In the genomic region with DNA sequence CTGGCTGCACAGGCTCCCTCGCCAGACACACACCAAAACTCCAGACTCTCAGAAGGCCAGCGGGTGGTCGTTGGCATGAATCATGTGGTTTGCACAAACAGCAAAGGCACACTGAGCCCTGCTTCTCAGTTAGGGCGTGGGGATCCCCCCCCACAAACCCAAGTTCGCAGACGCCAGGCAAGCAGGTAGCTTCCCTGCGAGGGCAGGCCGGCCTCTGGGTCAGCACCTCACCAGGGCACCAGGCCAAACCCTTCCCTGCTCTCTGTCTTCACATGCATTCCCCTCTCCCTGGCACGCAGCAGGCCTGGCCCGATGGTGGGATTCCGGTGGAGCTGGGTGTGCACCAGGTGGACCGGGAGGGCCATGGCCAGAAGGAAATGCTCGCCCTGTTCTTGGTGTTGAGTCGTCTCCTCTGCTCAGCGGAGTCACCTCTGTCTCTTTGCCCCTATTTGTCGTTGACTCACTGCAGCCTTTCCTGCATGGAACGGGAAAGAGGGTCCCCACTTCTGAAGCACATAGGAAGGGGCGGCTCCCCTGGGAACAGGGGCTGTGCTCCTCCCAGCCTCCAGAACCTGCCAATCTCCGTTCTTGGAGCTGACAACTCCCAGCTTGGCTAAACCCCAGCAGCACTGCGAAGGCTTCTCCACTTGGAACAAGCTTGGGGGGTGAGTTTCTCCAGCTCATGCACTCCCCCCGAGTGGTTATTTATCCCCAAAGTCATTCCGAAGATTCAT, we compare ENCODE assay signal across 1 cellular context.
TF ChIP-seq lines count a peak whose summit lies in the region.

No MANE protein-coding gene starts in this region.

TF ChIP-seq in GM23338, 12 proteins besides CTCF, POLR2A, EP300 and RAD21 (continued from another document):
- TF ChIP-seq, protein P1, sequence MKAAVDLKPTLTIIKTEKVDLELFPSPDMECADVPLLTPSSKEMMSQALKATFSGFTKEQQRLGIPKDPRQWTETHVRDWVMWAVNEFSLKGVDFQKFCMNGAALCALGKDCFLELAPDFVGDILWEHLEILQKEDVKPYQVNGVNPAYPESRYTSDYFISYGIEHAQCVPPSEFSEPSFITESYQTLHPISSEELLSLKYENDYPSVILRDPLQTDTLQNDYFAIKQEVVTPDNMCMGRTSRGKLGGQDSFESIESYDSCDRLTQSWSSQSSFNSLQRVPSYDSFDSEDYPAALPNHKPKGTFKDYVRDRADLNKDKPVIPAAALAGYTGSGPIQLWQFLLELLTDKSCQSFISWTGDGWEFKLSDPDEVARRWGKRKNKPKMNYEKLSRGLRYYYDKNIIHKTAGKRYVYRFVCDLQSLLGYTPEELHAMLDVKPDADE (IDR thresholded peaks at IDR 0.05) = no peak
- TF ChIP-seq REST (IDR thresholded peaks at IDR 0.05; ENCODE audit: unreplicated experiment) = no peak
